Comparison of ENCODE assay signal across 14 cellular contexts in the genomic region with DNA sequence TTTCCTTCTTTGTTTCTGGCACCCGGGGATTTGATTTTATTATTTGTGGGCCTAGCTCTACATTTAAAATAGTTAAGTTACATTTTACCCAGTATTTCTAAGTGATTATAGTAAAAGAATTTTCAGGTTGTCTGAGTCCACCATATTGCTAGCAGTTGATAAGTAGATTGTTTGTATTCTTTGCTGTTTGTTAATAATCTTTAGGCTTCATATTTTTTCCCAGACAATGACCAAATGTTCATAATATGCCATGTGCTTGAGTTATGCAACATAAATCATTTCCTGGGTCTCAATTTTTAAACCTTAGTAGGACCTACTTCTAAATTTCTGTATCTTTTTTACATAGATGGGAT.
"Had no signal": no experiment of that assay in that cellular context is flagged by ENCODE, and none has a peak within 500 bp of the region (broad histone marks: within the 10 kb centered on the region; RNA-seq: fewer than 3 reads in every experiment).

No MANE protein-coding gene starts in this region.

- H3K27ac ChIP-seq: dorsolateral prefrontal cortex, epithelial cell of prostate, left lung, pancreas, tibial artery had no signal

- H3K9me3 ChIP-seq: left lung, pancreas, tibial artery had no signal

- DNase-seq: activated CD4-positive, alpha-beta T cell treated with anti-CD3 and anti-CD28 coated beads, Interleukin-2, amount 50 U/mL, for 4 hours; activated gamma-delta T cell; activated T-cell treated with anti-CD3 and anti-CD28 coated beads, Interleukin-2, amount 50 U/mL, for 72 hours; amniotic stem cell; dorsolateral prefrontal cortex; foreskin fibroblast; kidney; left lung; pancreas; stimulated activated naive CD8-positive, alpha-beta T cell treated with anti-CD3 and anti-CD28 coated beads, Interleukin-15, Interleukin-2, amounts not matched to agents 100 U/mL and 50 U/mL, for 24 hours; substantia nigra; SW 1271; tibial artery had no signal

- H3K4me1 ChIP-seq: left lung, pancreas, tibial artery had no signal

- ATAC-seq: left lung had no signal

- H3K36me3 ChIP-seq: left lung, pancreas, tibial artery had no signal

- H3K27me3 ChIP-seq: left lung, pancreas, tibial artery had no signal

- H3K4me3 ChIP-seq: dorsolateral prefrontal cortex, left lung, pancreas, tibial artery had no signal
